Comparison of ENCODE assay signal across 8 cellular contexts in genomic region chr9:137550241-137550621, GRCh38. TPM values are rescaled to one million over a fixed set of nuclear protein-coding genes. Genes with fewer than 3 reads are reported as not detected.
DNase-seq lines count a peak whose midpoint lies in the region; ATAC-seq and TF ChIP-seq lines count a peak whose summit lies in the region.

TSS of gene PNPLA7 (minus strand) at chr9:137550402. CDS start at chr9:137550197, 205 bp downstream.

- H3K4me1 ChIP-seq in HAP-1 (peaks cover 4% of the 10 kb centered on the region), liver (ENCODE audit: control insufficient read depth in 4 of 4, insufficient read depth in 4 of 4, low read length in 3 of 4) (peaks cover 11 to 46% (median 26%) of the 10 kb centered on the region in 4 donors)

- TF ChIP-seq RAD21 in liver (IDR thresholded peaks at IDR 0.05), result no peak

- H3K36me3 ChIP-seq in HAP-1 (replicated peaks) (peaks cover 14% of the 10 kb centered on the region), liver (ENCODE audit: control insufficient read depth in 4 of 4, insufficient read depth in 3 of 4, low read depth in 1 of 4, low read length in 3 of 4) (peaks cover 0 to 7% (median 3%) of the 10 kb centered on the region in 4 donors)

- no peak for ATAC-seq in GM18498 (IDR thresholded peaks at IDR 0.05; ENCODE audit: unreplicated experiment)

- WGBS in liver, result under 1% methylated on average over 13 of the region's 13 CpGs

- DNase-seq in AG10803 (ENCODE audit: low read depth) (peak; percentile 62), HAP-1 (ENCODE audit: low spot score in 2 of 2) (peak; percentile 68 to 88), NCI-H526 treated with DMSO at 0.1 percent for 48 hours (lab: John Stamatoyannopoulos, UW) (peak; percentile 17)
- DNase-seq in activated CD4-positive, alpha-beta T cell treated with anti-CD3 and anti-CD28 coated beads, Interleukin-2, amount 50 U/mL, for 48 hours, result peak; percentile 47 to 53
- DNase-seq in effector CD4-positive, alpha-beta T cell, result peak; percentile 41
- DNase-seq in stimulated activated CD4-positive, alpha-beta T cell treated with anti-CD3 and anti-CD28 coated beads, Interleukin-2, amount 100 ng/mL, for 48 hours, result peak; percentile 14 to 30

- peak within 1 kb of the TSS in 1 of 2 donors; percentile 1 for H3K9ac ChIP-seq in liver (ENCODE audit: low read depth in 1 of 2, low read length in 2 of 2)

- in situ Hi-C loops in HAP-1 (cut with MboI; ENCODE audit: low sequenced_read_pairs), result no loop called here

- H3K9me3 ChIP-seq in HAP-1 (no peaks in the 10 kb centered on the region), liver (ENCODE audit: control insufficient read depth in 4 of 4, low read length in 3 of 4) (no peaks in the 10 kb centered on the region)

- TF ChIP-seq CTCF in AG10803 (conservative IDR thresholded peaks at IDR 0.05; ENCODE audit: low read length), result no peak
- no peak for TF ChIP-seq CTCF in liver (IDR thresholded peaks at IDR 0.05; ENCODE audit: low read depth, low read length, missing input control)

- peak within 1 kb of the TSS; percentile 68 to 77 for H3K27ac ChIP-seq in liver (ENCODE audit: low read depth in 1 of 2, low read length in 2 of 2)

- H3K4me3 ChIP-seq in AG10803 (ENCODE audit: low read length) (peak within 1 kb of the TSS; percentile 67), HAP-1 (peak within 1 kb of the TSS; percentile 43), liver (ENCODE audit: low read depth in 1 of 3, low read length in 3 of 3) (peak within 1 kb of the TSS; percentile 5 to 94 (median 62))

- H3K27me3 ChIP-seq in HAP-1 (ENCODE audit: low read depth) (no peaks in the 10 kb centered on the region), liver (ENCODE audit: control insufficient read depth in 4 of 4, insufficient read depth in 4 of 4, low read length in 3 of 4) (no peaks in the 10 kb centered on the region)

TF ChIP-seq in liver, 16 proteins besides CTCF, POLR2A, EP300 and RAD21:
- TF ChIP-seq FOXA2 (IDR thresholded peaks at IDR 0.05) (peak; percentile 96), RXRA (IDR thresholded peaks at IDR 0.05) (peak in 1 of 2 donors; percentile 45), GABPA (IDR thresholded peaks at IDR 0.05 in 1 of 2, conservative IDR thresholded peaks at IDR 0.05 in 1 of 2) (peak in 1 of 2 donors; percentile 49), SP1 (IDR thresholded peaks at IDR 0.05) (peak; percentile 59), FOXA1 (IDR thresholded peaks at IDR 0.05) (peak; percentile 96), NR2F2 (IDR thresholded peaks at IDR 0.05) (no peak)

RNA-seq across cellular contexts. Expression of gene PNPLA7, which starts in this region (rescaled TPM):
- total RNA-seq in liver, result 1 to 10 TPM in 1 of 2 donors, under 1 TPM in 1; 0.75 to 6.5 TPM
- 1 to 10 TPM; 1.0 to 3.3 TPM for polyA plus RNA-seq in liver

Comparison
In these comparisons a context has a peak if more than half of its experiments do, and no peak if none do; other contexts are left out.
1. DNase-seq: peak in every context shown above with its lines; median percentile 78 in HAP-1; 62 in AG10803; 50 in activated CD4-positive, alpha-beta T cell treated with anti-CD3 and anti-CD28 coated beads, Interleukin-2, amount 50 U/mL, for 48 hours; 41 in effector CD4-positive, alpha-beta T cell; 22 in stimulated activated CD4-positive, alpha-beta T cell treated with anti-CD3 and anti-CD28 coated beads, Interleukin-2, amount 100 ng/mL, for 48 hours; 17 in NCI-H526 treated with DMSO at 0.1 percent for 48 hours.